In the genomic region with DNA sequence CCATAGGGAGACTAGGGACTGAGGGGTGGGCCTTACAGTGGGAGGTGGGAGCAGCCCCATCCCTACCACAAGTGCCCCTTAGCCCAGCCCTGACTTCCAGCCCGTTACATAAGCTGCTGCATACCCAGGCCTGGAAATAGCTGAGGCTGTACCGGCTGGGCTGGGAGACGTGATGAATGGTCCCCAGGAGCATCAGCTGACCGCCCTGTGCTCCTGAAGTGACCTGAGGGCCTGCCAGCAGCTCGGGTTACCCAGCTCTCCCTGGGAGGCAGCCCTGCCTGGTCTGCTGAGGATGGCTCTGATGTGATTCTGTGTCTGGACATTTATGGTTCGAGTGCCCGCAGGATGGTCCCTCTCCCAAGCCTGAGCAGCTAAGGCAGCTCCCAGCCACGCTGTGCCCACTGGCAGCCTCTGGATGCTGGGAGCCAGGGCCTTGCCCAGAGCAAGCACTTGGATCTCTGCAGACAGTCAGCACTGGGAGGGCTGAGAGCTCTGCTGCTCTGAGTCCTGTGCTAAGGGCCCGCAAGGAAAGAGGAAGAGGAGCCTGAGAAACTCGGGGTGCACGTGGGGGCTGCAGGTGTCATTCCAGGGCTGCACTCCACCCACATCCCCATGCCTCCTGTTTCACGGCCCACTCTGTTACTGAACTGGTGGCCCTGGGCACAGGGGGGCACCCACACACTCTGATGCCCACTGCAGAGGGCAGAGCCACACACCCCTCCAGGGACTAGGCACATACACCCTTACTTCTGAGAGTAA, we compare ENCODE assay signal across 17 cellular contexts. TPM values are rescaled to one million over a fixed set of nuclear protein-coding genes. Genes with fewer than 3 reads are reported as not detected.
DNase-seq lines count a peak whose midpoint lies in the region; ATAC-seq and TF ChIP-seq lines count a peak whose summit lies in the region.
"Had no signal": no experiment of that assay in that cellular context is flagged by ENCODE, and none has a peak within 500 bp of the region (broad histone marks: within the 10 kb centered on the region; RNA-seq: fewer than 3 reads in every experiment).

No MANE protein-coding gene starts in this region.

- no peak overlapping the region for H3K27ac ChIP-seq in IMR-90 (ENCODE audit: insufficient read depth, low read length)
- H3K27ac ChIP-seq in endodermal cell (ENCODE audit: low read depth, low read length) = no peak overlapping the region
- no peak overlapping the region for H3K27ac ChIP-seq in neural progenitor cell

- no peak overlapping the region for H2BK5ac ChIP-seq in IMR-90 (ENCODE audit: low read depth, low read length, poor library complexity, severe bottlenecking)

- no peaks in the 10 kb centered on the region for H3K79me2 ChIP-seq in neural progenitor cell (ENCODE audit: low read depth)

- H3K9me3 ChIP-seq in IMR-90 (ENCODE audit: control insufficient read depth, insufficient read depth, low read length) (no peaks in the 10 kb centered on the region), endodermal cell (ENCODE audit: control insufficient read depth, low read length) (no peaks in the 10 kb centered on the region), neural progenitor cell (ENCODE audit: low read depth) (no peaks in the 10 kb centered on the region)
- H3K9me3 ChIP-seq: upper lobe of left lung had no signal

- H4K20me1 ChIP-seq in IMR-90 (ENCODE audit: insufficient read depth, low read length) = no peaks in the 10 kb centered on the region; the same call in 1 of the 2 replicates
- H4K20me1 ChIP-seq in neural progenitor cell (ENCODE audit: low read depth) = no peaks in the 10 kb centered on the region

- DNase-seq in IMR-90 (no peak), endodermal cell (peak; percentile 65), neural progenitor cell (ENCODE audit: low spot score) (peak; percentile 66), chondrocyte (ENCODE audit: low spot score) (no peak), osteocyte (ENCODE audit: extremely low spot score, unreplicated experiment) (no peak)
- DNase-seq: activated CD4-positive, alpha-beta memory T cell treated with anti-CD3 and anti-CD28 coated beads for 36 hours; central memory CD4-positive, alpha-beta T cell; DMS 273 treated with DMSO at 0.1 percent for 48 hours; mammary epithelial cell; NCI-H1694; NCI-H510A; nucleus accumbens; upper lobe of left lung had no signal

- dilution Hi-C loops in IMR-90 (cut with HindIII; ENCODE audit: low sequenced_read_pairs, unreplicated experiment) = no loop called here

- ATAC-seq in IMR-90 (ENCODE audit: low read depth) (no peak), GM19452 (IDR thresholded peaks at IDR 0.05; ENCODE audit: unreplicated experiment) (no peak)
- ATAC-seq: stimulated activated effector memory CD8-positive, alpha-beta T cell treated with anti-CD3 and anti-CD28 coated beads, Interleukin-12 subunit alpha, Interleukin-12 subunit beta, amount 100 ng/mL, for 72 hours had no signal

- no peak overlapping the region for H3K18ac ChIP-seq in IMR-90 (ENCODE audit: low read depth, low read length)

- POLR2A ChIA-PET in IMR-90 (lab: Charles Lee; ENCODE audit: unreplicated experiment) = no interaction called here

- H3K27me3 ChIP-seq in IMR-90 (ENCODE audit: control insufficient read depth, insufficient read depth, low read length) = no peaks in the 10 kb centered on the region
- H3K27me3 ChIP-seq in endodermal cell (ENCODE audit: control insufficient read depth, insufficient read depth, low read length, poor library complexity, severe bottlenecking) = peaks cover 19% of the 10 kb centered on the region
- peaks cover 27% of the 10 kb centered on the region for H3K27me3 ChIP-seq in neural progenitor cell
- H3K27me3 ChIP-seq: upper lobe of left lung had no signal

- H3K23ac ChIP-seq in IMR-90 (ENCODE audit: low read depth, low read length) = no peak overlapping the region

- H3K4me1 ChIP-seq in IMR-90 (ENCODE audit: control insufficient read depth, insufficient read depth, low read length) = peaks cover 7% of the 10 kb centered on the region; the same call in 1 of the 2 replicates
- H3K4me1 ChIP-seq in endodermal cell (ENCODE audit: control insufficient read depth, insufficient read depth, low read length) = peaks cover 3% of the 10 kb centered on the region
- H3K4me1 ChIP-seq in neural progenitor cell = peaks cover 34% of the 10 kb centered on the region

- H2AK9ac ChIP-seq in IMR-90 (replicated peaks; ENCODE audit: low read depth, low read length, poor library complexity) = peak overlapping the region; percentile 52

- H3K14ac ChIP-seq in IMR-90 (replicated peaks; ENCODE audit: low read depth, low read length) = no peak overlapping the region

- BruUV-seq in IMR-90 (replicated peaks; lab: Mats Ljungman, UMichigan) = no TSS peak

- CTCF ChIA-PET in IMR-90 (lab: Yijun Ruan, JAX) = interaction anchor here (1.0 to 2.8 kb wide), 2 partner anchors 31 to 54 kb away, joined by 3 to 55 read pairs; a partner anchor contains a TSS

- peaks cover 0 to 4% of the 10 kb centered on the region in 2 experiments; a peak in 1 of 4 replicates for H3K79me1 ChIP-seq in IMR-90 (ENCODE audit: low read depth in 1 of 2, low read length in 2 of 2)

- TF ChIP-seq POLR2A in IMR-90 (IDR thresholded peaks at IDR 0.05; ENCODE audit: low read depth, low read length) = no peak

- no peak overlapping the region for H3K9ac ChIP-seq in IMR-90 (ENCODE audit: low read depth, low read length)
- no peak overlapping the region for H3K9ac ChIP-seq in endodermal cell (ENCODE audit: extremely low read depth, low read length, poor library complexity, severe bottlenecking)
- no peak overlapping the region for H3K9ac ChIP-seq in neural progenitor cell

- H2AFZ ChIP-seq in IMR-90 (replicated peaks; ENCODE audit: low read length, poor library complexity) (peak overlapping the region; percentile 21), neural progenitor cell (replicated peaks) (no peak overlapping the region)

- H3K9me1 ChIP-seq in IMR-90 (ENCODE audit: insufficient read depth, low read length) = no peaks in the 10 kb centered on the region; the same call in 1 of the 2 replicates

- H3K4me2 ChIP-seq in IMR-90 (ENCODE audit: low read depth, low read length) = no peak overlapping the region
- H3K4me2 ChIP-seq in neural progenitor cell = no peak overlapping the region

- 60% methylated on average over 4 of the region's 12 CpGs; no CpG with 5 or more reads in 1 of the 2 experiments for WGBS in IMR-90 (ENCODE audit: extremely low coverage in 2 of 2, insufficient read length in 1 of 2), 2 experiments
- 78 to 82% methylated on average over 6 to 12 of the region's 12 CpGs for WGBS in endodermal cell (ENCODE audit: insufficient coverage in 1 of 2, insufficient read length in 1 of 2), 2 experiments

- no peak overlapping the region for H4K5ac ChIP-seq in IMR-90 (ENCODE audit: low read depth, low read length)

- H2BK15ac ChIP-seq in IMR-90 (ENCODE audit: low read depth, low read length) = no peak overlapping the region

- no peak overlapping the region for H3K4me3 Mint-ChIP-seq in endodermal cell
- no peak overlapping the region for H3K4me3 Mint-ChIP-seq in neural progenitor cell
- H3K4me3 Mint-ChIP-seq in chondrocyte (ENCODE audit: unreplicated experiment) = no peak overlapping the region
- H3K4me3 Mint-ChIP-seq in osteocyte (ENCODE audit: unreplicated experiment) = no peak overlapping the region
- H3K4me3 Mint-ChIP-seq: activated CD4-positive, alpha-beta memory T cell treated with anti-CD3 and anti-CD28 coated beads for 36 hours; stimulated activated effector memory CD8-positive, alpha-beta T cell treated with anti-CD3 and anti-CD28 coated beads, Interleukin-12 subunit alpha, Interleukin-12 subunit beta, amount 100 ng/mL, for 72 hours had no signal

- TF ChIP-seq RAD21 in IMR-90 (IDR thresholded peaks at IDR 0.05; ENCODE audit: low read length) = no peak

- in situ Hi-C loops in IMR-90 (cut with MboI; ENCODE audit: low sequenced_read_pairs) = loop anchor here (5.0 kb wide), 1 partner anchor 55 kb away; no protein-coding TSS in a partner anchor

- H3K56ac ChIP-seq in IMR-90 (ENCODE audit: extremely low read depth, insufficient read depth, low read length) = no peak overlapping the region

- TF ChIP-seq CTCF in IMR-90 (conservative IDR thresholded peaks at IDR 0.05; ENCODE audit: low read depth, low read length) = no peak
- TF ChIP-seq CTCF in endodermal cell (conservative IDR thresholded peaks at IDR 0.05) = no peak
- TF ChIP-seq CTCF in neural progenitor cell (IDR thresholded peaks at IDR 0.05) = no peak
- TF ChIP-seq CTCF in chondrocyte (IDR thresholded peaks at IDR 0.05) = no peak
- TF ChIP-seq CTCF in osteocyte (IDR thresholded peaks at IDR 0.05) = no peak

- H3F3A ChIP-seq in neural progenitor cell (ENCODE audit: low read depth) = peaks cover 39% of the 10 kb centered on the region

- no peak overlapping the region for H2BK120ac ChIP-seq in IMR-90 (ENCODE audit: low read depth, low read length)

- intact Hi-C loops in IMR-90 (cut with micrococcal nuclease) = no loop called here

- H4K91ac ChIP-seq in IMR-90 (ENCODE audit: insufficient read depth, low read depth, low read length) = no peak overlapping the region

- no peak overlapping the region for H4K8ac ChIP-seq in IMR-90 (ENCODE audit: low read depth in 2 of 2, low read length in 2 of 2)

- no peak overlapping the region for H2BK20ac ChIP-seq in IMR-90 (ENCODE audit: low read depth, low read length)

- H3K4me3 ChIP-seq in IMR-90 (ENCODE audit: insufficient read depth, low read depth, low read length) (no peak overlapping the region), endodermal cell (ENCODE audit: low read length) (no peak overlapping the region), neural progenitor cell (no peak overlapping the region)
- H3K4me3 ChIP-seq: skin epidermis, upper lobe of left lung had no signal

- H3K9me3 Mint-ChIP-seq in endodermal cell (no peaks in the 10 kb centered on the region), neural progenitor cell (no peaks in the 10 kb centered on the region), chondrocyte (ENCODE audit: low read depth) (no peaks in the 10 kb centered on the region), osteocyte (ENCODE audit: unreplicated experiment) (no peaks in the 10 kb centered on the region)
- H3K9me3 Mint-ChIP-seq: activated CD4-positive, alpha-beta memory T cell treated with anti-CD3 and anti-CD28 coated beads for 36 hours; stimulated activated effector memory CD8-positive, alpha-beta T cell treated with anti-CD3 and anti-CD28 coated beads, Interleukin-12 subunit alpha, Interleukin-12 subunit beta, amount 100 ng/mL, for 72 hours had no signal

- no peaks in the 10 kb centered on the region for H3K36me3 Mint-ChIP-seq in endodermal cell (ENCODE audit: low read depth)
- H3K36me3 Mint-ChIP-seq in neural progenitor cell = no peaks in the 10 kb centered on the region
- H3K36me3 Mint-ChIP-seq in chondrocyte (ENCODE audit: low read depth) = no peaks in the 10 kb centered on the region
- H3K36me3 Mint-ChIP-seq in osteocyte (ENCODE audit: unreplicated experiment) = no peaks in the 10 kb centered on the region
- H3K36me3 Mint-ChIP-seq: activated CD4-positive, alpha-beta memory T cell treated with anti-CD3 and anti-CD28 coated beads for 36 hours had no signal

- H2AK5ac ChIP-seq in IMR-90 (ENCODE audit: low read depth, low read length) = peak overlapping the region; percentile 81

- no peak overlapping the region for H3K4ac ChIP-seq in IMR-90 (ENCODE audit: low read depth, low read length)

- H3K27me3 Mint-ChIP-seq in endodermal cell (ENCODE audit: insufficient read depth) (peaks cover 29% of the 10 kb centered on the region), neural progenitor cell (ENCODE audit: insufficient read depth, low read depth) (peaks cover 16% of the 10 kb centered on the region), chondrocyte (ENCODE audit: low read depth) (no peaks in the 10 kb centered on the region), osteocyte (ENCODE audit: unreplicated experiment) (no peaks in the 10 kb centered on the region)
- H3K27me3 Mint-ChIP-seq: activated CD4-positive, alpha-beta memory T cell treated with anti-CD3 and anti-CD28 coated beads for 36 hours had no signal

- no peaks in the 10 kb centered on the region for H3K36me3 ChIP-seq in IMR-90 (ENCODE audit: control insufficient read depth, insufficient read depth, low read length)
- no peaks in the 10 kb centered on the region for H3K36me3 ChIP-seq in endodermal cell (ENCODE audit: control insufficient read depth, insufficient read depth, low read length)
- no peaks in the 10 kb centered on the region for H3K36me3 ChIP-seq in neural progenitor cell
- H3K36me3 ChIP-seq: upper lobe of left lung had no signal

- peaks cover 21% of the 10 kb centered on the region for H3K4me1 Mint-ChIP-seq in endodermal cell
- peaks cover 54% of the 10 kb centered on the region for H3K4me1 Mint-ChIP-seq in neural progenitor cell
- peaks cover 28% of the 10 kb centered on the region for H3K4me1 Mint-ChIP-seq in chondrocyte (ENCODE audit: low read depth)
- peaks cover 33% of the 10 kb centered on the region for H3K4me1 Mint-ChIP-seq in osteocyte (ENCODE audit: unreplicated experiment)

- no peak overlapping the region for H3K27ac Mint-ChIP-seq in endodermal cell
- H3K27ac Mint-ChIP-seq in neural progenitor cell = peak overlapping the region; percentile 63
- H3K27ac Mint-ChIP-seq in chondrocyte (ENCODE audit: unreplicated experiment) = no peak overlapping the region
- H3K27ac Mint-ChIP-seq in osteocyte (ENCODE audit: unreplicated experiment) = no peak overlapping the region
- H3K27ac Mint-ChIP-seq: activated CD4-positive, alpha-beta memory T cell treated with anti-CD3 and anti-CD28 coated beads for 36 hours; stimulated activated effector memory CD8-positive, alpha-beta T cell treated with anti-CD3 and anti-CD28 coated beads, Interleukin-12 subunit alpha, Interleukin-12 subunit beta, amount 100 ng/mL, for 72 hours had no signal

RNA-seq across cellular contexts. Expression of a gene that starts 20.5 kb away (rescaled TPM):
- total RNA-seq in IMR-90 (2012; rRNA removed) (2.5 and 2.7 TPM in 2 replicates), endodermal cell (1 to 10 TPM; 4.4 to 9.1 TPM), neural progenitor cell (ENCODE audit: low replicate concordance) (1.1 and 7.4 TPM in 2 replicates), chondrocyte (11.1 to 15.7 TPM (median 13.7 TPM) in 3 replicates), osteocyte (22.5 and 25.5 TPM in 2 replicates)
- 5.3 and 5.9 TPM in 2 replicates for polyA plus RNA-seq in IMR-90 (2012; rRNA removed)
- polyA plus RNA-seq in IMR-90 (2012; cell fraction: cytosol; rRNA removed) = 6.4 and 9.7 TPM in 2 replicates
- polyA plus RNA-seq in IMR-90 (2012; cell fraction: nucleus; rRNA removed; ENCODE audit: low replicate concordance) = 20.2 and 22.8 TPM in 2 replicates
- polyA plus RNA-seq in endodermal cell (2013, experiment 1 of 2) = 16.3 TPM
- polyA plus RNA-seq in endodermal cell (2013, experiment 2 of 2) = 13.2 TPM

RNA-seq across cellular contexts. Expression of a gene that starts 24.0 kb away (rescaled TPM):
- 6.6 and 23.1 TPM in 2 replicates for total RNA-seq in IMR-90 (2012; rRNA removed)
- polyA plus RNA-seq in IMR-90 (2012; rRNA removed) = 34.1 and 120 TPM in 2 replicates
- polyA plus RNA-seq in IMR-90 (2012; cell fraction: cytosol; rRNA removed) = 127 and 458 TPM in 2 replicates
- 1,801 and 2,637 TPM in 2 replicates for polyA plus RNA-seq in IMR-90 (2012; cell fraction: nucleus; rRNA removed; ENCODE audit: low replicate concordance)
- 10 to 100 TPM; 17.7 to 18.4 TPM for total RNA-seq in endodermal cell
- 21.3 TPM for polyA plus RNA-seq in endodermal cell (2013, experiment 1 of 2)
- 17.6 TPM for polyA plus RNA-seq in endodermal cell (2013, experiment 2 of 2)
- 8.2 and 13.0 TPM in 2 replicates for total RNA-seq in neural progenitor cell (ENCODE audit: low replicate concordance)
- 5.7 to 7.6 TPM (median 7.3 TPM) in 3 replicates for total RNA-seq in chondrocyte
- total RNA-seq in osteocyte = 6.7 and 13.0 TPM in 2 replicates

RNA-seq across cellular contexts. Expression of a gene that starts 42.5 kb away (rescaled TPM):
- total RNA-seq in IMR-90 (2012; rRNA removed) (158 and 167 TPM in 2 replicates), endodermal cell (10 to 100 TPM; 32.1 TPM), neural progenitor cell (ENCODE audit: low replicate concordance) (19.8 and 33.7 TPM in 2 replicates), chondrocyte (48.0 to 55.1 TPM (median 50.5 TPM) in 3 replicates), osteocyte (41.7 and 46.1 TPM in 2 replicates)
- 93.9 and 113 TPM in 2 replicates for polyA plus RNA-seq in IMR-90 (2012; rRNA removed)
- 181 and 193 TPM in 2 replicates for polyA plus RNA-seq in IMR-90 (2012; cell fraction: cytosol; rRNA removed)
- 267 and 321 TPM in 2 replicates for polyA plus RNA-seq in IMR-90 (2012; cell fraction: nucleus; rRNA removed; ENCODE audit: low replicate concordance)
- polyA plus RNA-seq in endodermal cell (2013, experiment 1 of 2) = 22.8 TPM
- 18.9 TPM for polyA plus RNA-seq in endodermal cell (2013, experiment 2 of 2)

RNA-seq across cellular contexts. Expression of a gene that starts 52.2 kb away (rescaled TPM):
- total RNA-seq in IMR-90 (2012; rRNA removed) (not detected in 2 replicates), endodermal cell (not detected), neural progenitor cell (ENCODE audit: low replicate concordance) (not detected in 2 replicates), chondrocyte (not detected in 3 replicates), osteocyte (not detected in 2 replicates)
- not detected in 2 replicates for polyA plus RNA-seq in IMR-90 (2012; rRNA removed)
- polyA plus RNA-seq in IMR-90 (2012; cell fraction: cytosol; rRNA removed) = 0.04 and 0.17 TPM in 2 replicates
- 0.14 and 0.45 TPM in 2 replicates for polyA plus RNA-seq in IMR-90 (2012; cell fraction: nucleus; rRNA removed; ENCODE audit: low replicate concordance)
- not detected for polyA plus RNA-seq in endodermal cell (2013, experiment 1 of 2)
- polyA plus RNA-seq in endodermal cell (2013, experiment 2 of 2) = not detected
- total RNA-seq: activated CD4-positive, alpha-beta memory T cell treated with anti-CD3 and anti-CD28 coated beads for 36 hours; LHCN-M2 had no signal
- polyA plus RNA-seq: mammary epithelial cell had no signal

Comparison
In these comparisons a context has a peak if more than half of its experiments do, and no peak if none do; other contexts are left out.
1. DNase-seq: peak in endodermal cell (single experiment) and neural progenitor cell (single experiment); none in IMR-90 (single experiment), chondrocyte (single experiment) and osteocyte (single experiment).